ENCODE assay signal across 14 cellular contexts in genomic region chr15:36903922-36904479, GRCh38.
DNase-seq lines count a peak whose midpoint lies in the region; ATAC-seq, FAIRE-seq and TF ChIP-seq lines count a peak whose summit lies in the region.
"Had no signal": no experiment of that assay in that cellular context is flagged by ENCODE, and none has a peak within 500 bp of the region (broad histone marks: within the 10 kb centered on the region; RNA-seq: fewer than 3 reads in every experiment).

No MANE protein-coding gene starts in this region.

- CTCF ChIA-PET in RWPE1 (lab: Yijun Ruan, JAX): interaction anchor here (0.6 kb wide), 2 partner anchors 16 to 1275 kb away, joined by 3 read pairs; no protein-coding TSS in a partner anchor

- H4K20me1 ChIP-seq in keratinocyte (ENCODE audit: control insufficient read depth, extremely low read depth, insufficient read depth, low read length) (no peaks in the 10 kb centered on the region), smooth muscle cell (ENCODE audit: low read depth) (peaks cover 20% of the 10 kb centered on the region)

- FAIRE-seq in keratinocyte (lab: Jason Lieb, UNC): peak; percentile 74

- DNase-seq in Right ventricle myocardium superior (no peak), cardiac septum (ENCODE audit: low spot score) (no peak), RWPE1 (ENCODE audit: low spot score) (peak; percentile 29), keratinocyte (ENCODE audit: low read depth, low spot score) (peak; percentile 21), smooth muscle cell (lab: John Stamatoyannopoulos, UW; ENCODE audit: unreplicated experiment) (no peak), medulla oblongata (ENCODE audit: extremely low spot score) (no peak), GM19240 (ENCODE audit: insufficient read length, low spot score) (no peak)
- DNase-seq: activated CD4-positive, alpha-beta T cell treated with anti-CD3 and anti-CD28 coated beads, Interleukin-2, amount 10 ng/mL, durations not matched to agents 7 days and 5 days; activated T-cell treated with anti-CD3 and anti-CD28 coated beads, Interleukin-2, amount 50 U/mL, for 72 hours; amniotic stem cell; ovary; RPMI8226; thyroid gland had no signal

- H3K4me2 ChIP-seq in keratinocyte (ENCODE audit: control insufficient read depth, extremely low read depth, insufficient read depth, low read depth, low read length) (peak overlapping the region; percentile 71), smooth muscle cell (no peak overlapping the region)

- no peak overlapping the region for H3K27ac ChIP-seq in RWPE1
- peak overlapping the region; percentile 37 for H3K27ac ChIP-seq in keratinocyte (ENCODE audit: control insufficient read depth, insufficient read depth, low read length)
- peak overlapping the region; percentile 10 for H3K27ac ChIP-seq in smooth muscle cell (ENCODE audit: low read depth)
- H3K27ac ChIP-seq: ovary, thyroid gland had no signal

- WGBS in smooth muscle cell (ENCODE audit: low lambda C conversion rate): 66% methylated on average over 5 of the region's 5 CpGs

- no peak for TF ChIP-seq CTCF in RWPE1 (conservative IDR thresholded peaks at IDR 0.05; ENCODE audit: low read depth)
- no peak for TF ChIP-seq CTCF in keratinocyte (optimal IDR thresholded peaks at IDR 0.05 in 1 of 3, IDR thresholded peaks at IDR 0.05 in 1 of 3, conservative IDR thresholded peaks at IDR 0.05 in 1 of 3; ENCODE audit: extremely low read depth in 1 of 3, insufficient read depth in 2 of 3, low read length in 3 of 3)
- no peak for TF ChIP-seq CTCF in smooth muscle cell (IDR thresholded peaks at IDR 0.05; ENCODE audit: borderline replicate concordance, insufficient read depth, poor library complexity, severe bottlenecking)

- intact Hi-C loops in Right ventricle myocardium superior (cut with DNase I): no loop called here
- intact Hi-C loops in cardiac septum (cut with DNase I): no loop called here

- no peaks in the 10 kb centered on the region for H3K79me2 ChIP-seq in keratinocyte (ENCODE audit: control insufficient read depth, insufficient read depth, low read length)
- H3K79me2 ChIP-seq in smooth muscle cell (ENCODE audit: low read depth): peaks cover 19% of the 10 kb centered on the region

- H3K4me1 ChIP-seq in keratinocyte (ENCODE audit: control insufficient read depth, extremely low read depth, insufficient read depth, low read length): peaks cover 17% of the 10 kb centered on the region
- peaks cover 46% of the 10 kb centered on the region for H3K4me1 ChIP-seq in smooth muscle cell (ENCODE audit: low read depth)
- H3K4me1 ChIP-seq: thyroid gland had no signal

- dilution Hi-C loops in keratinocyte (cut with MboI; ENCODE audit: extremely low pct_ligation_motif_present, low sequenced_read_pairs): no loop called here

- no peaks in the 10 kb centered on the region for H3K27me3 ChIP-seq in keratinocyte (ENCODE audit: control insufficient read depth, extremely low read depth, insufficient read depth, low read length)
- H3K27me3 ChIP-seq in smooth muscle cell (ENCODE audit: low read depth): no peaks in the 10 kb centered on the region
- H3K27me3 ChIP-seq: ovary, thyroid gland had no signal

- H3K9ac ChIP-seq in keratinocyte (ENCODE audit: control insufficient read depth, extremely low read depth, insufficient read depth, low read length) (peak overlapping the region; percentile 35), smooth muscle cell (ENCODE audit: low read depth) (no peak overlapping the region)

- H3K36me3 ChIP-seq in keratinocyte (ENCODE audit: control insufficient read depth in 2 of 2, extremely low read depth in 1 of 2, insufficient read depth in 2 of 2, low read length in 2 of 2) (no peaks in the 10 kb centered on the region), smooth muscle cell (ENCODE audit: low read depth) (no peaks in the 10 kb centered on the region)
- H3K36me3 ChIP-seq: ovary, thyroid gland had no signal

- H3K9me3 ChIP-seq in keratinocyte (ENCODE audit: control insufficient read depth, low read depth, low read length) (no peaks in the 10 kb centered on the region), smooth muscle cell (replicated peaks; ENCODE audit: low read depth) (no peaks in the 10 kb centered on the region)
- H3K9me3 ChIP-seq: ovary, thyroid gland had no signal

- no peaks in the 10 kb centered on the region for H3F3A ChIP-seq in smooth muscle cell (ENCODE audit: low read depth)

- ATAC-seq in Right ventricle myocardium superior (ENCODE audit: poor library complexity) (peak; percentile 62), HG03457 (IDR thresholded peaks at IDR 0.05; ENCODE audit: unreplicated experiment) (no peak)
- ATAC-seq: activated T-cell treated with anti-CD3 and anti-CD28 coated beads, Interleukin-2, amount 50 U/mL, for 72 hours had no signal

- peak overlapping the region; percentile 29 for H2AFZ ChIP-seq in keratinocyte (ENCODE audit: control insufficient read depth, low read length)
- no peak overlapping the region for H2AFZ ChIP-seq in smooth muscle cell (ENCODE audit: low read depth)

- POLR2A ChIA-PET in RWPE1 (lab: Yijun Ruan, JAX; ENCODE audit: low non-redundant PET): no interaction called here

- H3K4me3 ChIP-seq in keratinocyte (ENCODE audit: control insufficient read depth in 2 of 3, extremely low read depth in 1 of 3, insufficient read depth in 2 of 3, low read depth in 1 of 3, low read length in 3 of 3) (peak overlapping the region in 2 of 3 experiments; percentile 8 to 39), smooth muscle cell (no peak overlapping the region)
- H3K4me3 ChIP-seq: ovary, thyroid gland had no signal

- no peaks in the 10 kb centered on the region for H3K9me1 ChIP-seq in keratinocyte (ENCODE audit: control insufficient read depth, extremely low read depth, insufficient read depth, low read length)

Comparison
In these comparisons a context has a peak if more than half of its experiments do, and no peak if none do; other contexts are left out.
1. DNase-seq: peak in RWPE1 (single experiment) and keratinocyte (single experiment); none in Right ventricle myocardium superior (single experiment), cardiac septum (single experiment), smooth muscle cell (single experiment), medulla oblongata (single experiment) and GM19240 (single experiment).